20 cellular contexts compared by ENCODE assay signal in genomic region chr5:167888395-167888794, GRCh38.
"Had no signal": no experiment of that assay in that cellular context is flagged by ENCODE, and none has a peak within 500 bp of the region (broad histone marks: within the 10 kb centered on the region; RNA-seq: fewer than 3 reads in every experiment).

No MANE protein-coding gene starts in this region.

- H3K4me3 ChIP-seq: adrenal gland, cardiac muscle cell, lower lobe of right lung, thyroid gland had no signal

- H3K9me3 ChIP-seq: adrenal gland, lower lobe of right lung, thyroid gland had no signal

- H3K27ac ChIP-seq: adrenal gland, cardiac muscle cell, epithelial cell of prostate, lower lobe of right lung, thyroid gland, VCaP had no signal

- H3K27me3 ChIP-seq: adrenal gland, cardiac muscle cell, thyroid gland had no signal

- H3K9me3 Mint-ChIP-seq: activated naive CD4-positive, alpha-beta T cell treated with anti-CD3 and anti-CD28 coated beads, Interleukin-2, amount 50 U/mL, for 72 hours; activated T-cell treated with anti-CD3 and anti-CD28 coated beads, Interleukin-2, amount 50 U/mL, for 72 hours; nephron had no signal

- H3K4me3 Mint-ChIP-seq: activated T-cell treated with anti-CD3 and anti-CD28 coated beads, Interleukin-2, amount 50 U/mL, for 72 hours; nephron had no signal

- H3K27ac Mint-ChIP-seq: activated naive CD4-positive, alpha-beta T cell treated with anti-CD3 and anti-CD28 coated beads, Interleukin-2, amount 50 U/mL, for 72 hours; activated T-cell treated with anti-CD3 and anti-CD28 coated beads, Interleukin-2, amount 50 U/mL, for 72 hours; nephron had no signal

- H3K4me1 Mint-ChIP-seq: nephron had no signal

- H3K36me3 ChIP-seq: adrenal gland, cardiac muscle cell, lower lobe of right lung, thyroid gland had no signal

- H3K36me3 Mint-ChIP-seq: activated naive CD4-positive, alpha-beta T cell treated with anti-CD3 and anti-CD28 coated beads, Interleukin-2, amount 50 U/mL, for 72 hours had no signal

- H3K4me1 ChIP-seq: adrenal gland, lower lobe of right lung, thyroid gland had no signal

- DNase-seq: activated CD4-positive, alpha-beta T cell treated with anti-CD3 and anti-CD28 coated beads for 1 hour; activated CD4-positive, alpha-beta T cell treated with anti-CD3 and anti-CD28 coated beads, Interleukin-2, amount 50 U/mL, for 4 hours; activated effector memory CD4-positive, alpha-beta T cell treated with anti-CD3 and anti-CD28 coated beads, Interleukin-2, amount 50 U/mL, for 16 hours; activated T-cell treated with anti-CD3 and anti-CD28 coated beads, Interleukin-2, amount 50 U/mL, for 72 hours; adrenal gland; foreskin melanocyte; lower lobe of right lung; retina; stimulated activated CD4-positive, alpha-beta T cell treated with anti-CD3 and anti-CD28 coated beads, Interleukin-12 subunit alpha, Interleukin-12 subunit beta, amount 100 ng/mL, for 4 hours; stimulated activated CD4-positive, alpha-beta T cell treated with anti-CD3 and anti-CD28 coated beads, Interleukin-1b, Interleukin-23, amount 100 ng/mL, for 48 hours; stimulated activated CD8-positive, alpha-beta memory T cell treated with anti-CD3 and anti-CD28 coated beads, Interleukin-4, amount 100 ng/mL, for 48 hours; stimulated activated naive CD4-positive, alpha-beta T cell; SW 1271; T-helper 2 cell; thyroid gland had no signal

- ATAC-seq: activated naive CD4-positive, alpha-beta T cell treated with anti-CD3 and anti-CD28 coated beads, Interleukin-2, amount 50 U/mL, for 72 hours; activated T-cell treated with anti-CD3 and anti-CD28 coated beads, Interleukin-2, amount 50 U/mL, for 72 hours; lower lobe of right lung had no signal
